1 cellular context compared by ENCODE assay signal in the genomic region with DNA sequence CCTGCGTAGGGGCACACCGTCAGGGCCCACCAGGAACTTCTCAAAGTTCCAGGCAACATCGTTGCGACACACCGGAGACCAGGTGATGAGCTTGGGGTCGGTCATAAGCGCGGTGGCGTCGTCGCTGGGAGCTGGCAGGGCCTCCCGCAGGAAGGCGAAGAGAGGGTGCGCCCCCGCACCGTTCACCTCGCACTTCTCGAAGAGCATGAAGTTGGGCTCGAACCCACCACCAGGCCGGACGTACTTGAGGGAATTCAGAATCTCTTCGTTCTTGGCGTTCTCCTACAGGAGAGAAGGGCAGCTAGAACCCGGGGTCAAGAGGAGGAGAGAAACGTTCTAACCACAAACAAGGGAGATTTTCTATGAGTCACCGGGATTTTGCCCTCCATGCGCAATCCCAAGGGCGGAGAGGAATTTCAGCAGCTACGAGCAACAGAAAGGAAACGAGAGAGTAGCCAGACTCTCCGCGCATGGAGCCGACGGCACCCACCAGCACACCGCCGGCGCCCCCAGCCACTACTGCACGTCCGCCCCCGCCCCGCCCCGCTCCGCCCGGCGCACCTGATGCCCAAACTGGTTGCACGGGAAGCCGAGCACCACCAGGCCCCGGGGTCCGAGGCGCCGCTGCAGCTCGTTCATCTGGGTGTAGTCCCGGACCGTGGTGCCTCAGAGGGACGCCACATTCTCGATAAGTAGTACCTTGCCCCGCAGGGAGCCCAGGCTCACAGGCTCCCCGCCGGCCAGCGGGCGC.
A peak's percentile ranks its signal among the peaks of the same experiment; 100 is the strongest.
TF ChIP-seq lines count a peak whose summit lies in the region.

No MANE protein-coding gene starts in this region.

TF ChIP-seq in HepG2, 621 proteins besides CTCF, POLR2A, EP300 and RAD21 (continued from another document):
- TF ChIP-seq, protein P1, sequence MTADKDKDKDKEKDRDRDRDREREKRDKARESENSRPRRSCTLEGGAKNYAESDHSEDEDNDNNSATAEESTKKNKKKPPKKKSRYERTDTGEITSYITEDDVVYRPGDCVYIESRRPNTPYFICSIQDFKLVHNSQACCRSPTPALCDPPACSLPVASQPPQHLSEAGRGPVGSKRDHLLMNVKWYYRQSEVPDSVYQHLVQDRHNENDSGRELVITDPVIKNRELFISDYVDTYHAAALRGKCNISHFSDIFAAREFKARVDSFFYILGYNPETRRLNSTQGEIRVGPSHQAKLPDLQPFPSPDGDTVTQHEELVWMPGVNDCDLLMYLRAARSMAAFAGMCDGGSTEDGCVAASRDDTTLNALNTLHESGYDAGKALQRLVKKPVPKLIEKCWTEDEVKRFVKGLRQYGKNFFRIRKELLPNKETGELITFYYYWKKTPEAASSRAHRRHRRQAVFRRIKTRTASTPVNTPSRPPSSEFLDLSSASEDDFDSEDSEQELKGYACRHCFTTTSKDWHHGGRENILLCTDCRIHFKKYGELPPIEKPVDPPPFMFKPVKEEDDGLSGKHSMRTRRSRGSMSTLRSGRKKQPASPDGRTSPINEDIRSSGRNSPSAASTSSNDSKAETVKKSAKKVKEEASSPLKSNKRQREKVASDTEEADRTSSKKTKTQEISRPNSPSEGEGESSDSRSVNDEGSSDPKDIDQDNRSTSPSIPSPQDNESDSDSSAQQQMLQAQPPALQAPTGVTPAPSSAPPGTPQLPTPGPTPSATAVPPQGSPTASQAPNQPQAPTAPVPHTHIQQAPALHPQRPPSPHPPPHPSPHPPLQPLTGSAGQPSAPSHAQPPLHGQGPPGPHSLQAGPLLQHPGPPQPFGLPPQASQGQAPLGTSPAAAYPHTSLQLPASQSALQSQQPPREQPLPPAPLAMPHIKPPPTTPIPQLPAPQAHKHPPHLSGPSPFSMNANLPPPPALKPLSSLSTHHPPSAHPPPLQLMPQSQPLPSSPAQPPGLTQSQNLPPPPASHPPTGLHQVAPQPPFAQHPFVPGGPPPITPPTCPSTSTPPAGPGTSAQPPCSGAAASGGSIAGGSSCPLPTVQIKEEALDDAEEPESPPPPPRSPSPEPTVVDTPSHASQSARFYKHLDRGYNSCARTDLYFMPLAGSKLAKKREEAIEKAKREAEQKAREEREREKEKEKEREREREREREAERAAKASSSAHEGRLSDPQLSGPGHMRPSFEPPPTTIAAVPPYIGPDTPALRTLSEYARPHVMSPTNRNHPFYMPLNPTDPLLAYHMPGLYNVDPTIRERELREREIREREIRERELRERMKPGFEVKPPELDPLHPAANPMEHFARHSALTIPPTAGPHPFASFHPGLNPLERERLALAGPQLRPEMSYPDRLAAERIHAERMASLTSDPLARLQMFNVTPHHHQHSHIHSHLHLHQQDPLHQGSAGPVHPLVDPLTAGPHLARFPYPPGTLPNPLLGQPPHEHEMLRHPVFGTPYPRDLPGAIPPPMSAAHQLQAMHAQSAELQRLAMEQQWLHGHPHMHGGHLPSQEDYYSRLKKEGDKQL (CRISPR knock-in tag; IDR thresholded peaks at IDR 0.05; ENCODE audit: low read depth) = no peak
- TF ChIP-seq ZNF180 (CRISPR knock-in tag; IDR thresholded peaks at IDR 0.05; ENCODE audit: borderline replicate concordance, low read depth) (no peak), IKZF1 (IDR thresholded peaks at IDR 0.05) (no peak), ZNF12 (CRISPR knock-in tag; IDR thresholded peaks at IDR 0.05) (no peak), SOX6 (IDR thresholded peaks at IDR 0.05) (no peak), SOX6 (CRISPR knock-in tag; IDR thresholded peaks at IDR 0.05) (no peak), IKZF4 (CRISPR knock-in tag; IDR thresholded peaks at IDR 0.05; ENCODE audit: borderline replicate concordance, low read depth, not compliant biosample characterization) (no peak), TCF7 (IDR thresholded peaks at IDR 0.05; ENCODE audit: low read depth) (no peak), RARA (CRISPR knock-in tag; IDR thresholded peaks at IDR 0.05) (no peak), CCDC6 (CRISPR knock-in tag; IDR thresholded peaks at IDR 0.05) (no peak; the same call in 1 of the 2 replicates), KDM6A (CRISPR knock-in tag; IDR thresholded peaks at IDR 0.05; ENCODE audit: low read depth) (no peak), EED (CRISPR knock-in tag; IDR thresholded peaks at IDR 0.05) (no peak), SIN3A (IDR thresholded peaks at IDR 0.05; ENCODE audit: borderline replicate concordance, low read depth, low read length) (no peak), ATF7-NPFF (CRISPR knock-in tag; IDR thresholded peaks at IDR 0.05; ENCODE audit: low read depth) (no peak), NPAS2 (CRISPR knock-in tag; IDR thresholded peaks at IDR 0.05; ENCODE audit: borderline replicate concordance) (no peak), MXD4 (CRISPR knock-in tag; IDR thresholded peaks at IDR 0.05) (no peak), CCAR2 (optimal IDR thresholded peaks at IDR 0.05; ENCODE audit: low read depth, low read length) (no peak), MZF1 (CRISPR knock-in tag; IDR thresholded peaks at IDR 0.05; ENCODE audit: borderline replicate concordance) (no peak), HES4 (CRISPR knock-in tag; IDR thresholded peaks at IDR 0.05; ENCODE audit: borderline replicate concordance) (peak; percentile 50; the same call in 1 of the 2 replicates), ZNF713 (CRISPR knock-in tag; IDR thresholded peaks at IDR 0.05) (no peak), ZNF550 (CRISPR knock-in tag; IDR thresholded peaks at IDR 0.05; ENCODE audit: borderline replicate concordance) (0 out of 2 replicates have a peak, but pooled peaks have one; percentile 11), ZNF234 (CRISPR knock-in tag; conservative IDR thresholded peaks at IDR 0.05) (no peak), SKI (IDR thresholded peaks at IDR 0.05; ENCODE audit: partially characterized antibody) (no peak), BRD4 (CRISPR knock-in tag; IDR thresholded peaks at IDR 0.05) (no peak), BORCS8-MEF2B (CRISPR knock-in tag; IDR thresholded peaks at IDR 0.05) (no peak)
- TF ChIP-seq, protein P2, sequence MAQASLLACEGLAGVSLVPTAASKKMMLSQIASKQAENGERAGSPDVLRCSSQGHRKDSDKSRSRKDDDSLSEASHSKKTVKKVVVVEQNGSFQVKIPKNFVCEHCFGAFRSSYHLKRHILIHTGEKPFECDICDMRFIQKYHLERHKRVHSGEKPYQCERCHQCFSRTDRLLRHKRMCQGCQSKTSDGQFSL (CRISPR knock-in tag; IDR thresholded peaks at IDR 0.05) = no peak
- TF ChIP-seq, protein P3, sequence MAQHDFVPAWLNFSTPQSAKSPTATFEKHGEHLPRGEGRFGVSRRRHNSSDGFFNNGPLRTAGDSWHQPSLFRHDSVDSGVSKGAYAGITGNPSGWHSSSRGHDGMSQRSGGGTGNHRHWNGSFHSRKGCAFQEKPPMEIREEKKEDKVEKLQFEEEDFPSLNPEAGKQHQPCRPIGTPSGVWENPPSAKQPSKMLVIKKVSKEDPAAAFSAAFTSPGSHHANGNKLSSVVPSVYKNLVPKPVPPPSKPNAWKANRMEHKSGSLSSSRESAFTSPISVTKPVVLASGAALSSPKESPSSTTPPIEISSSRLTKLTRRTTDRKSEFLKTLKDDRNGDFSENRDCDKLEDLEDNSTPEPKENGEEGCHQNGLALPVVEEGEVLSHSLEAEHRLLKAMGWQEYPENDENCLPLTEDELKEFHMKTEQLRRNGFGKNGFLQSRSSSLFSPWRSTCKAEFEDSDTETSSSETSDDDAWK (CRISPR knock-in tag; IDR thresholded peaks at IDR 0.05) = no peak
- TF ChIP-seq, protein P4, sequence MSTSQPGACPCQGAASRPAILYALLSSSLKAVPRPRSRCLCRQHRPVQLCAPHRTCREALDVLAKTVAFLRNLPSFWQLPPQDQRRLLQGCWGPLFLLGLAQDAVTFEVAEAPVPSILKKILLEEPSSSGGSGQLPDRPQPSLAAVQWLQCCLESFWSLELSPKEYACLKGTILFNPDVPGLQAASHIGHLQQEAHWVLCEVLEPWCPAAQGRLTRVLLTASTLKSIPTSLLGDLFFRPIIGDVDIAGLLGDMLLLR (CRISPR knock-in tag; IDR thresholded peaks at IDR 0.05) = no peak
- TF ChIP-seq, protein P5, sequence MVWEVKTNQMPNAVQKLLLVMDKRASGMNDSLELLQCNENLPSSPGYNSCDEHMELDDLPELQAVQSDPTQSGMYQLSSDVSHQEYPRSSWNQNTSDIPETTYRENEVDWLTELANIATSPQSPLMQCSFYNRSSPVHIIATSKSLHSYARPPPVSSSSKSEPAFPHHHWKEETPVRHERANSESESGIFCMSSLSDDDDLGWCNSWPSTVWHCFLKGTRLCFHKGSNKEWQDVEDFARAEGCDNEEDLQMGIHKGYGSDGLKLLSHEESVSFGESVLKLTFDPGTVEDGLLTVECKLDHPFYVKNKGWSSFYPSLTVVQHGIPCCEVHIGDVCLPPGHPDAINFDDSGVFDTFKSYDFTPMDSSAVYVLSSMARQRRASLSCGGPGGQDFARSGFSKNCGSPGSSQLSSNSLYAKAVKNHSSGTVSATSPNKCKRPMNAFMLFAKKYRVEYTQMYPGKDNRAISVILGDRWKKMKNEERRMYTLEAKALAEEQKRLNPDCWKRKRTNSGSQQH (CRISPR knock-in tag; IDR thresholded peaks at IDR 0.05; ENCODE audit: low read depth) = no peak
- TF ChIP-seq, protein P6, sequence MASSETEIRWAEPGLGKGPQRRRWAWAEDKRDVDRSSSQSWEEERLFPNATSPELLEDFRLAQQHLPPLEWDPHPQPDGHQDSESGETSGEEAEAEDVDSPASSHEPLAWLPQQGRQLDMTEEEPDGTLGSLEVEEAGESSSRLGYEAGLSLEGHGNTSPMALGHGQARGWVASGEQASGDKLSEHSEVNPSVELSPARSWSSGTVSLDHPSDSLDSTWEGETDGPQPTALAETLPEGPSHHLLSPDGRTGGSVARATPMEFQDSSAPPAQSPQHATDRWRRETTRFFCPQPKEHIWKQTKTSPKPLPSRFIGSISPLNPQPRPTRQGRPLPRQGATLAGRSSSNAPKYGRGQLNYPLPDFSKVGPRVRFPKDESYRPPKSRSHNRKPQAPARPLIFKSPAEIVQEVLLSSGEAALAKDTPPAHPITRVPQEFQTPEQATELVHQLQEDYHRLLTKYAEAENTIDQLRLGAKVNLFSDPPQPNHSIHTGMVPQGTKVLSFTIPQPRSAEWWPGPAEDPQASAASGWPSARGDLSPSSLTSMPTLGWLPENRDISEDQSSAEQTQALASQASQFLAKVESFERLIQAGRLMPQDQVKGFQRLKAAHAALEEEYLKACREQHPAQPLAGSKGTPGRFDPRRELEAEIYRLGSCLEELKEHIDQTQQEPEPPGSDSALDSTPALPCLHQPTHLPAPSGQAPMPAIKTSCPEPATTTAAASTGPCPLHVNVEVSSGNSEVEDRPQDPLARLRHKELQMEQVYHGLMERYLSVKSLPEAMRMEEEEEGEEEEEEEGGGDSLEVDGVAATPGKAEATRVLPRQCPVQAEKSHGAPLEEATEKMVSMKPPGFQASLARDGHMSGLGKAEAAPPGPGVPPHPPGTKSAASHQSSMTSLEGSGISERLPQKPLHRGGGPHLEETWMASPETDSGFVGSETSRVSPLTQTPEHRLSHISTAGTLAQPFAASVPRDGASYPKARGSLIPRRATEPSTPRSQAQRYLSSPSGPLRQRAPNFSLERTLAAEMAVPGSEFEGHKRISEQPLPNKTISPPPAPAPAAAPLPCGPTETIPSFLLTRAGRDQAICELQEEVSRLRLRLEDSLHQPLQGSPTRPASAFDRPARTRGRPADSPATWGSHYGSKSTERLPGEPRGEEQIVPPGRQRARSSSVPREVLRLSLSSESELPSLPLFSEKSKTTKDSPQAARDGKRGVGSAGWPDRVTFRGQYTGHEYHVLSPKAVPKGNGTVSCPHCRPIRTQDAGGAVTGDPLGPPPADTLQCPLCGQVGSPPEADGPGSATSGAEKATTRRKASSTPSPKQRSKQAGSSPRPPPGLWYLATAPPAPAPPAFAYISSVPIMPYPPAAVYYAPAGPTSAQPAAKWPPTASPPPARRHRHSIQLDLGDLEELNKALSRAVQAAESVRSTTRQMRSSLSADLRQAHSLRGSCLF (CRISPR knock-in tag; IDR thresholded peaks at IDR 0.05; ENCODE audit: borderline replicate concordance) = no peak
